Comparison of ENCODE assay signal across 1 cellular context in the genomic region with DNA sequence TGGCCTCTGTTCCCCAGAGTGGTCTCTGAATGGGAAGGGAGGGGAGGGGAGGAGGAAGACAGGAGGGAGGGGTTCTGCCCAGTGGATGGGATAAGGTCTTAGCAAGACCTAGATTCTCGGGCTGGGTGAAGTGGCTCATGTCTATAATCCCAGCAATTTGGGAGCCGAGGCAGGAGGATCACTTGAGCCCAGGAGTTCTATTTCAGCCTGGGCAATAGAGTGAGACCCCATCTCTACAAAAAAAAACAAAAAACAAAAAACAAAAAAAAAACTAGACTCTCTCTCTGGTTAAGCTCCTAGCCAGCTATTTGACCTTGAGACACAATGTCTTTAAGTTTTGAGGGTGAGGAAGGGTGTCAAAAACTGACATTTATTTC.
TF ChIP-seq lines count a peak whose summit lies in the region.

No MANE protein-coding gene starts in this region.

TF ChIP-seq in endothelial cell of umbilical vein, 7 proteins besides CTCF, POLR2A, EP300 and RAD21:
- TF ChIP-seq EZH2 (IDR thresholded peaks at IDR 0.05; ENCODE audit: borderline replicate concordance, low read depth, low read length, severe bottlenecking): no peak
